ENCODE assay signal across 10 cellular contexts in genomic region chr6:2783188-2783957, GRCh38. TPM values are rescaled to one million over a fixed set of nuclear protein-coding genes. Genes with fewer than 3 reads are reported as not detected.
DNase-seq lines count a peak whose midpoint lies in the region; ATAC-seq lines count a peak whose summit lies in the region.
"Had no signal": no experiment of that assay in that cellular context is flagged by ENCODE, and none has a peak within 500 bp of the region (broad histone marks: within the 10 kb centered on the region; RNA-seq: fewer than 3 reads in every experiment).

No MANE protein-coding gene starts in this region.

- peaks cover 5 to 28% (median 18%) of the 10 kb centered on the region in 4 donors for H3K4me1 Mint-ChIP-seq in CD4-positive, CD25-positive, alpha-beta regulatory T cell

- H3K27me3 Mint-ChIP-seq in CD4-positive, CD25-positive, alpha-beta regulatory T cell, result no peaks in the 10 kb centered on the region

- H3K9me3 Mint-ChIP-seq in CD4-positive, CD25-positive, alpha-beta regulatory T cell, result no peaks in the 10 kb centered on the region

- peaks cover 64% of the 10 kb centered on the region for H3K36me3 ChIP-seq in CD4-positive, CD25-positive, alpha-beta regulatory T cell (ENCODE audit: control insufficient read depth, insufficient read depth, low read length)
- H3K36me3 ChIP-seq in mesodermal cell (ENCODE audit: control insufficient read depth, insufficient read depth, low read length), result peaks cover 67% of the 10 kb centered on the region

- H3K4me3 ChIP-seq in CD4-positive, CD25-positive, alpha-beta regulatory T cell (ENCODE audit: low read depth, low read length), result no peak overlapping the region
- no peak overlapping the region for H3K4me3 ChIP-seq in mesodermal cell (ENCODE audit: extremely low read depth, insufficient read depth, low read length, poor library complexity, severe bottlenecking)

- DNase-seq in CD4-positive, CD25-positive, alpha-beta regulatory T cell, result no peak
- DNase-seq in LHCN-M2 (ENCODE audit: low read depth), result peak; percentile 65
- peak; percentile 80 for DNase-seq in dermis blood vessel endothelial cell
- DNase-seq in globus pallidus (ENCODE audit: low spot score), result no peak
- DNase-seq: MM.1S, T-helper 2 cell had no signal

- WGBS in mesodermal cell (ENCODE audit: insufficient coverage in 2 of 2), 2 experiments, result 85 to 92% methylated on average over 6 to 12 of the region's 19 CpGs

- peak overlapping the region; percentile 3 to 18 (median 17) for H3K27ac Mint-ChIP-seq in CD4-positive, CD25-positive, alpha-beta regulatory T cell

- H3K27me3 ChIP-seq in CD4-positive, CD25-positive, alpha-beta regulatory T cell (ENCODE audit: control insufficient read depth, insufficient read depth, low read length), result no peaks in the 10 kb centered on the region

- no peak for ATAC-seq in CD4-positive, CD25-positive, alpha-beta regulatory T cell (ENCODE audit: low read depth in 2 of 2)
- ATAC-seq in GM21825 (IDR thresholded peaks at IDR 0.05; ENCODE audit: unreplicated experiment) (no peak), HG02852 (IDR thresholded peaks at IDR 0.05; ENCODE audit: unreplicated experiment) (no peak), GM19035 (IDR thresholded peaks at IDR 0.05; ENCODE audit: unreplicated experiment) (no peak)

- peak overlapping the region in 1 of 4 donors; percentile 12 for H3K4me3 Mint-ChIP-seq in CD4-positive, CD25-positive, alpha-beta regulatory T cell

- H3K9me3 ChIP-seq in CD4-positive, CD25-positive, alpha-beta regulatory T cell (ENCODE audit: control insufficient read depth in 2 of 2, low read length in 2 of 2), result no peaks in the 10 kb centered on the region
- H3K9me3 ChIP-seq in mesodermal cell (ENCODE audit: control insufficient read depth, low read length), result no peaks in the 10 kb centered on the region

- H3K27ac ChIP-seq in CD4-positive, CD25-positive, alpha-beta regulatory T cell (ENCODE audit: insufficient read depth, low read length, poor library complexity, severe bottlenecking), result no peak overlapping the region
- H3K27ac ChIP-seq in mesodermal cell (ENCODE audit: low read depth, low read length, severe bottlenecking), result peak overlapping the region; percentile 25

- no peaks in the 10 kb centered on the region for H3K4me1 ChIP-seq in CD4-positive, CD25-positive, alpha-beta regulatory T cell (ENCODE audit: control insufficient read depth, insufficient read depth, low read length, poor library complexity, severe bottlenecking)
- peaks cover 17% of the 10 kb centered on the region for H3K4me1 ChIP-seq in mesodermal cell (ENCODE audit: control insufficient read depth, insufficient read depth, low read length, poor library complexity, severe bottlenecking)

- H3K36me3 Mint-ChIP-seq in CD4-positive, CD25-positive, alpha-beta regulatory T cell, result peaks cover 59% of the 10 kb centered on the region

RNA-seq across cellular contexts. Expression of gene WRNIP1, which starts 18.2 kb away (rescaled TPM):
- total RNA-seq in CD4-positive, CD25-positive, alpha-beta regulatory T cell, result 31.5 TPM
- polyA plus RNA-seq in CD4-positive, CD25-positive, alpha-beta regulatory T cell, result 10 to 100 TPM; 29.6 to 36.7 (median 32.7) TPM
- total RNA-seq in LHCN-M2 (2014; rRNA removed), result 66.4 and 75.0 TPM in 2 replicates
- 26.8 TPM for polyA plus RNA-seq in LHCN-M2 (2012)
- 73.6 and 77.3 TPM in 2 replicates for total RNA-seq in dermis blood vessel endothelial cell
- polyA plus RNA-seq in mesodermal cell (2013, experiment 1 of 2), result 34.2 TPM
- polyA plus RNA-seq in mesodermal cell (2013, experiment 2 of 2), result 31.3 TPM

RNA-seq across cellular contexts. Expression of gene MYLK4, which starts 32.7 kb away (rescaled TPM):
- 0.91 TPM for total RNA-seq in CD4-positive, CD25-positive, alpha-beta regulatory T cell
- polyA plus RNA-seq in CD4-positive, CD25-positive, alpha-beta regulatory T cell, result under 1 TPM in 2 of 4 donors, not detected in 2; 0.20 to 0.37 TPM
- total RNA-seq in LHCN-M2 (2014; rRNA removed) (0.26 and 0.40 TPM in 2 replicates), dermis blood vessel endothelial cell (0.51 and 0.65 TPM in 2 replicates)
- 0.10 TPM for polyA plus RNA-seq in LHCN-M2 (2012)
- 0.22 TPM for polyA plus RNA-seq in mesodermal cell (2013, experiment 1 of 2)
- 0.25 TPM for polyA plus RNA-seq in mesodermal cell (2013, experiment 2 of 2)

RNA-seq across cellular contexts. Expression of gene SERPINB1, which starts 58.3 kb away (rescaled TPM):
- total RNA-seq in CD4-positive, CD25-positive, alpha-beta regulatory T cell, result 38.1 TPM
- polyA plus RNA-seq in CD4-positive, CD25-positive, alpha-beta regulatory T cell, result 100 to 1,000 TPM; 100 to 116 (median 109) TPM
- total RNA-seq in LHCN-M2 (2014; rRNA removed), result 13.0 and 18.9 TPM in 2 replicates
- 17.3 TPM for polyA plus RNA-seq in LHCN-M2 (2012)
- total RNA-seq in dermis blood vessel endothelial cell, result 32.2 and 57.8 TPM in 2 replicates
- 26.2 TPM for polyA plus RNA-seq in mesodermal cell (2013, experiment 1 of 2)
- polyA plus RNA-seq in mesodermal cell (2013, experiment 2 of 2), result 29.6 TPM

Comparison
In these comparisons a context has a peak if more than half of its experiments do, and no peak if none do; other contexts are left out.
1. DNase-seq: peak in LHCN-M2 (single experiment) and dermis blood vessel endothelial cell (single experiment); none in CD4-positive, CD25-positive, alpha-beta regulatory T cell (0 of 3) and globus pallidus (single experiment).